Comparison of ENCODE assay signal across 1 cellular context in genomic region chr12:6767592-6768384, GRCh38.
TF ChIP-seq lines count a peak whose summit lies in the region.

No MANE protein-coding gene starts in this region.

TF ChIP-seq in HepG2, 621 proteins besides CTCF, POLR2A, EP300 and RAD21 (continues in another document):
- TF ChIP-seq SP4 (CRISPR knock-in tag; IDR thresholded peaks at IDR 0.05) (peak; percentile 64), ZNF589 (CRISPR knock-in tag; conservative IDR thresholded peaks at IDR 0.05) (no peak), ZNF737 (CRISPR knock-in tag; IDR thresholded peaks at IDR 0.05; ENCODE audit: borderline replicate concordance) (no peak), ZBTB43 (CRISPR knock-in tag; conservative IDR thresholded peaks at IDR 0.05) (0 out of 2 replicates have a peak, but pooled peaks have one; percentile 39), ZNF747 (CRISPR knock-in tag; IDR thresholded peaks at IDR 0.05; ENCODE audit: borderline replicate concordance) (0 out of 2 replicates have a peak, but pooled peaks have one; percentile 41), ZNF580 (CRISPR knock-in tag; IDR thresholded peaks at IDR 0.05; ENCODE audit: borderline replicate concordance, low read depth) (peak; percentile 69; the same call in 1 of the 2 replicates), PHF21A (CRISPR knock-in tag; IDR thresholded peaks at IDR 0.05) (peak; percentile 60; the same call in 1 of the 2 replicates), TCF12 (IDR thresholded peaks at IDR 0.05) (no peak), TCF12 (CRISPR knock-in tag; IDR thresholded peaks at IDR 0.05) (no peak), ETV5 (CRISPR knock-in tag; IDR thresholded peaks at IDR 0.05; ENCODE audit: borderline replicate concordance) (no peak; the same call in 1 of the 2 replicates), ZNF746 (CRISPR knock-in tag; IDR thresholded peaks at IDR 0.05) (peak; percentile 75; the same call in 1 of the 2 replicates), SMAD1 (CRISPR knock-in tag; IDR thresholded peaks at IDR 0.05; ENCODE audit: borderline replicate concordance, low read depth) (no peak), ZBTB34 (CRISPR knock-in tag; IDR thresholded peaks at IDR 0.05) (no peak), ZNF225 (CRISPR knock-in tag; IDR thresholded peaks at IDR 0.05) (peak; percentile 36; the same call in 1 of the 2 replicates), SRF (IDR thresholded peaks at IDR 0.05; ENCODE audit: low read depth, low read length) (no peak), HNF4A (CRISPR knock-in tag; IDR thresholded peaks at IDR 0.05) (peak; percentile 91), NRL (CRISPR knock-in tag; IDR thresholded peaks at IDR 0.05; ENCODE audit: borderline replicate concordance) (peak; percentile 46; the same call in 1 of the 2 replicates), SMC3 (IDR thresholded peaks at IDR 0.05; ENCODE audit: low read length) (0 out of 2 replicates have a peak, but pooled peaks have one; percentile 5), FOSL2 (CRISPR knock-in tag; IDR thresholded peaks at IDR 0.05) (peak; percentile 6; the same call in 1 of the 2 replicates), ZNF280B (CRISPR knock-in tag; IDR thresholded peaks at IDR 0.05; ENCODE audit: borderline replicate concordance) (no peak), GMEB2 (CRISPR knock-in tag; IDR thresholded peaks at IDR 0.05; ENCODE audit: low read depth) (no peak), MED8 (CRISPR knock-in tag; IDR thresholded peaks at IDR 0.05; ENCODE audit: insufficient replicate concordance) (peak; percentile 39), ATF3 (CRISPR knock-in tag; IDR thresholded peaks at IDR 0.05) (no peak), KLF13 (CRISPR knock-in tag; IDR thresholded peaks at IDR 0.05) (no peak), CHCHD3 (CRISPR knock-in tag; IDR thresholded peaks at IDR 0.05) (no peak), ZNF570 (CRISPR knock-in tag; IDR thresholded peaks at IDR 0.05; ENCODE audit: borderline replicate concordance) (no peak), CCDC6 (CRISPR knock-in tag; IDR thresholded peaks at IDR 0.05) (0 out of 2 replicates have a peak, but pooled peaks have one; percentile 46), ZNF773 (CRISPR knock-in tag; IDR thresholded peaks at IDR 0.05; ENCODE audit: borderline replicate concordance) (no peak), ZNF510 (CRISPR knock-in tag; IDR thresholded peaks at IDR 0.05; ENCODE audit: low read depth) (no peak), ZNF749 (CRISPR knock-in tag; IDR thresholded peaks at IDR 0.05; ENCODE audit: borderline replicate concordance) (no peak; the same call in 1 of the 2 replicates), WIZ (CRISPR knock-in tag; IDR thresholded peaks at IDR 0.05) (peak; percentile 64; the same call in 1 of the 2 replicates), NR2F6 (IDR thresholded peaks at IDR 0.05) (peak; percentile 56), NR2F6 (CRISPR knock-in tag; IDR thresholded peaks at IDR 0.05) (0 out of 2 replicates have a peak, but pooled peaks have one; percentile 46), ZNF704 (CRISPR knock-in tag; IDR thresholded peaks at IDR 0.05; ENCODE audit: borderline replicate concordance) (peak; percentile 19; the same call in 1 of the 2 replicates), SRSF4 (IDR thresholded peaks at IDR 0.05; ENCODE audit: low read depth, low read length, poor library complexity, severe bottlenecking) (no peak), ZNF33A (CRISPR knock-in tag; IDR thresholded peaks at IDR 0.05; ENCODE audit: borderline replicate concordance) (no peak), ZFYVE20 (CRISPR knock-in tag; IDR thresholded peaks at IDR 0.05; ENCODE audit: borderline replicate concordance, low read depth) (no peak), ISL2 (CRISPR knock-in tag; IDR thresholded peaks at IDR 0.05) (peak; percentile 54; the same call in 1 of the 2 replicates), PRDM10 (CRISPR knock-in tag; IDR thresholded peaks at IDR 0.05; ENCODE audit: low read depth) (no peak; the same call in 1 of the 2 replicates), ZNF672 (CRISPR knock-in tag; IDR thresholded peaks at IDR 0.05) (no peak), HOXA5 (CRISPR knock-in tag; IDR thresholded peaks at IDR 0.05) (0 out of 2 replicates have a peak, but pooled peaks have one; percentile 45), ZNF180 (CRISPR knock-in tag; IDR thresholded peaks at IDR 0.05; ENCODE audit: borderline replicate concordance, low read depth) (no peak), NFIB (CRISPR knock-in tag; IDR thresholded peaks at IDR 0.05; ENCODE audit: borderline replicate concordance) (no peak), PAXIP1 (CRISPR knock-in tag; conservative IDR thresholded peaks at IDR 0.05) (peak; percentile 84), ATF4 (CRISPR knock-in tag; IDR thresholded peaks at IDR 0.05) (no peak; a peak in 1 of 4 replicates), ZNF292 (CRISPR knock-in tag; IDR thresholded peaks at IDR 0.05; ENCODE audit: borderline replicate concordance, low read depth) (peak; percentile 43; the same call in 1 of the 2 replicates), ZKSCAN1 (IDR thresholded peaks at IDR 0.05; ENCODE audit: low read length) (0 out of 2 replicates have a peak, but pooled peaks have one; percentile 15), MTA1 (CRISPR knock-in tag; IDR thresholded peaks at IDR 0.05; ENCODE audit: borderline replicate concordance) (peak; percentile 34; the same call in 1 of the 2 replicates), NCOA5 (CRISPR knock-in tag; IDR thresholded peaks at IDR 0.05) (no peak)
